In genomic region chr6:47476794-47477496, GRCh38 we compare ENCODE assay signal across 8 cellular contexts. TPM values are rescaled to one million over a fixed set of nuclear protein-coding genes. Genes with fewer than 3 reads are reported as not detected.
DNase-seq lines count a peak whose midpoint lies in the region; ATAC-seq lines count a peak whose summit lies in the region.

No MANE protein-coding gene starts in this region.

- H2BK120ac ChIP-seq in neuronal stem cell (ENCODE audit: low read depth, low read length): no peak overlapping the region

- no peak overlapping the region for H2AK5ac ChIP-seq in neuronal stem cell (ENCODE audit: low read depth, low read length)

- peak overlapping the region; percentile 99 for H3K23ac ChIP-seq in neuronal stem cell (ENCODE audit: low read depth, low read length, poor library complexity)

- H3K4ac ChIP-seq in neuronal stem cell (ENCODE audit: low read length): no peak overlapping the region

- H3K79me1 ChIP-seq in neuronal stem cell (ENCODE audit: low read depth, low read length): peaks cover 5% of the 10 kb centered on the region

- H3K9ac ChIP-seq in neuronal stem cell (ENCODE audit: low read depth, low read length, poor library complexity): no peak overlapping the region

- H3K4me3 ChIP-seq in neuronal stem cell (ENCODE audit: low read length in 2 of 2): peak overlapping the region; percentile 79 to 93

- H3K18ac ChIP-seq in neuronal stem cell (ENCODE audit: low read length): peak overlapping the region; percentile 16

- H2BK15ac ChIP-seq in neuronal stem cell (ENCODE audit: low read length): no peak overlapping the region

- H3K4me2 ChIP-seq in neuronal stem cell (ENCODE audit: insufficient read depth, low read length, poor library complexity, severe bottlenecking): peak overlapping the region; percentile 72

- H3K27me3 ChIP-seq in neuronal stem cell (ENCODE audit: control insufficient read depth in 3 of 3, insufficient read depth in 3 of 3, low read depth in 1 of 3, low read length in 3 of 3): peaks cover 0 to 33% (median 0%) of the 10 kb centered on the region in 3 experiments

- no peak for ATAC-seq in GM18520 (IDR thresholded peaks at IDR 0.05; ENCODE audit: unreplicated experiment)
- ATAC-seq in HG02885 (IDR thresholded peaks at IDR 0.05; ENCODE audit: poor library complexity, unreplicated experiment): no peak

- H3K4me1 ChIP-seq in neuronal stem cell (ENCODE audit: control insufficient read depth in 2 of 2, insufficient read depth in 1 of 2, low read depth in 1 of 2, low read length in 2 of 2): peaks cover 0 to 12% of the 10 kb centered on the region in 2 donors

- peak overlapping the region; percentile 99 for H2BK5ac ChIP-seq in neuronal stem cell (ENCODE audit: low read length)

- H3K27ac ChIP-seq in epithelial cell of prostate (peak overlapping the region; percentile 87), neuronal stem cell (replicated peaks; ENCODE audit: low read length) (no peak overlapping the region)

- H2BK12ac ChIP-seq in neuronal stem cell (ENCODE audit: low read length): no peak overlapping the region

- DNase-seq in NCI-H1105 treated with DMSO at 0.1 percent for 48 hours (lab: John Stamatoyannopoulos, UW): peak; percentile 26
- DNase-seq in NCI-H1105 (lab: John Stamatoyannopoulos, UW): no peak
- peak; percentile 8 for DNase-seq in RPMI7951 (ENCODE audit: low read depth)
- no peak for DNase-seq in epithelial cell of prostate (ENCODE audit: low read depth, low spot score)
- DNase-seq in neuronal stem cell (ENCODE audit: low spot score): no peak
- DNase-seq in hepatic stellate cell (ENCODE audit: low spot score): no peak

- H2AFZ ChIP-seq in neuronal stem cell (ENCODE audit: low read length): peak overlapping the region; percentile 100

- no CpG with 5 or more reads among the region's 21 CpGs for WGBS in neuronal stem cell (ENCODE audit: extremely low coverage in 2 of 2, insufficient read length in 2 of 2, insufficient replicate concordance in 1 of 2), 2 donors

- no peak overlapping the region for H3K14ac ChIP-seq in neuronal stem cell (ENCODE audit: low read length)

- H3K9me3 ChIP-seq in neuronal stem cell (replicated peaks in 1 of 2; ENCODE audit: control insufficient read depth in 2 of 2, insufficient read depth in 1 of 2, low read depth in 1 of 2, low read length in 2 of 2): no peaks in the 10 kb centered on the region

- no peak overlapping the region for H4K91ac ChIP-seq in neuronal stem cell (ENCODE audit: low read depth, low read length, poor library complexity)

- H4K8ac ChIP-seq in neuronal stem cell (ENCODE audit: low read depth, low read length): no peak overlapping the region

- H3K36me3 ChIP-seq in neuronal stem cell (replicated peaks in 1 of 2; ENCODE audit: control insufficient read depth in 2 of 2, insufficient read depth in 2 of 2, low read length in 2 of 2): no peaks in the 10 kb centered on the region

RNA-seq across cellular contexts. Expression of gene CD2AP, which starts 0.6 kb away (rescaled TPM):
- 20.3 and 27.2 TPM in 2 replicates for total RNA-seq in RPMI7951 (2014; rRNA removed; shearing (Covaris generic))
- polyA plus RNA-seq in neuronal stem cell (2013, experiment 1 of 2): 17.0 TPM
- polyA plus RNA-seq in neuronal stem cell (2013, experiment 2 of 2): 17.3 TPM

Comparison
In these comparisons a context has a peak if more than half of its experiments do, and no peak if none do; other contexts are left out.
1. DNase-seq: peak in NCI-H1105 treated with DMSO at 0.1 percent for 48 hours (single experiment) and RPMI7951 (single experiment); none in NCI-H1105 (single experiment), epithelial cell of prostate (single experiment), neuronal stem cell (single experiment) and hepatic stellate cell (single experiment).